ENCODE assay signal across 1 cellular context in genomic region chr6:22250486-22250885, GRCh38.
A peak's percentile ranks its signal among the peaks of the same experiment; 100 is the strongest.
TF ChIP-seq lines count a peak whose summit lies in the region.

No MANE protein-coding gene starts in this region.

TF ChIP-seq in H1, 55 proteins besides CTCF, POLR2A, EP300 and RAD21 (continued from another document):
- peak; percentile 87 for TF ChIP-seq CHD7 (IDR thresholded peaks at IDR 0.05; ENCODE audit: insufficient replicate concordance, low read length)
- TF ChIP-seq ASH2L (IDR thresholded peaks at IDR 0.05; ENCODE audit: low read length): peak; percentile 52
- TF ChIP-seq HDAC2 (IDR thresholded peaks at IDR 0.05; ENCODE audit: borderline replicate concordance in 1 of 2, low read depth in 2 of 2, low read length in 2 of 2): peak in 1 of 2 experiments; percentile 44; a peak in 1 of 4 replicates
- TF ChIP-seq CEBPB (IDR thresholded peaks at IDR 0.05; ENCODE audit: low read depth, low read length): no peak
- TF ChIP-seq RNF2 (IDR thresholded peaks at IDR 0.05; ENCODE audit: borderline replicate concordance, low read depth, low read length, missing control alignments, poor library complexity, severe bottlenecking): no peak
- TF ChIP-seq KDM5A (IDR thresholded peaks at IDR 0.05; ENCODE audit: low read length): no peak
- no peak for TF ChIP-seq JUND (IDR thresholded peaks at IDR 0.05; ENCODE audit: low read length)
- TF ChIP-seq SIN3A (conservative IDR thresholded peaks at IDR 0.05 in 1 of 2, IDR thresholded peaks at IDR 0.05 in 1 of 2; ENCODE audit: low read depth in 1 of 2, low read length in 2 of 2): peak in 1 of 2 experiments; percentile 67; a peak in 1 of 4 replicates
TF ChIP-seq in H1: peak in this region for 6.
